ENCODE assay signal across 12 cellular contexts in genomic region chr21:18529253-18529652, GRCh38.
A peak's percentile ranks its signal among the peaks of the same experiment; 100 is the strongest.
DNase-seq lines count a peak whose midpoint lies in the region; ATAC-seq and TF ChIP-seq lines count a peak whose summit lies in the region.
"Had no signal": no experiment of that assay in that cellular context is flagged by ENCODE, and none has a peak within 500 bp of the region (broad histone marks: within the 10 kb centered on the region; RNA-seq: fewer than 3 reads in every experiment).

No MANE protein-coding gene starts in this region.

- CTCF ChIA-PET in T-cell (lab: Charles Lee): no interaction called here

- no peaks in the 10 kb centered on the region for H3K27me3 Mint-ChIP-seq in mesothelial cell of epicardium (ENCODE audit: low read depth)
- H3K27me3 Mint-ChIP-seq in T-cell: no peaks in the 10 kb centered on the region
- H3K27me3 Mint-ChIP-seq: dendritic cell treated with granulocyte-macrophage colony-stimulating factor and Interleukin-4, amounts not matched to agents 40 ng/mL and 50 ng/mL, for 4 days had no signal

- no peak overlapping the region for H3K4me3 Mint-ChIP-seq in mesothelial cell of epicardium
- H3K4me3 Mint-ChIP-seq in T-cell: no peak overlapping the region
- H3K4me3 Mint-ChIP-seq: dendritic cell treated with granulocyte-macrophage colony-stimulating factor and Interleukin-4, amounts not matched to agents 40 ng/mL and 50 ng/mL, for 4 days had no signal

- DNase-seq in H4 (ENCODE audit: low spot score): peak; percentile 65
- DNase-seq in NCI-H446 (lab: John Stamatoyannopoulos, UW): peak; percentile 95 to 97
- peak; percentile 6 to 49 for DNase-seq in cardiac fibroblast (ENCODE audit: low read depth in 2 of 2)
- peak; percentile 71 for DNase-seq in non-pigmented ciliary epithelial cell (ENCODE audit: low read depth)
- DNase-seq in left ventricle myocardium superior: no peak
- DNase-seq in mesothelial cell of epicardium (ENCODE audit: low spot score in 2 of 2, unreplicated experiment in 2 of 2): no peak
- no peak for DNase-seq in T-cell
- DNase-seq in SIG-M5 (lab: John Stamatoyannopoulos, UW): no peak
- DNase-seq: NCI-H1694 treated with DMSO at 0.1 percent for 48 hours, uterus had no signal

- POLR2A ChIA-PET in T-cell (lab: Charles Lee): no interaction called here

- no peak for TF ChIP-seq CTCF in cardiac fibroblast (IDR thresholded peaks at IDR 0.05; ENCODE audit: low read depth, low read length)
- no peak for TF ChIP-seq CTCF in mesothelial cell of epicardium (IDR thresholded peaks at IDR 0.05; ENCODE audit: unreplicated experiment)

- H3K27ac Mint-ChIP-seq in mesothelial cell of epicardium: no peak overlapping the region
- H3K27ac Mint-ChIP-seq in T-cell: no peak overlapping the region
- H3K27ac Mint-ChIP-seq: dendritic cell treated with granulocyte-macrophage colony-stimulating factor and Interleukin-4, amounts not matched to agents 40 ng/mL and 50 ng/mL, for 4 days had no signal

- no peak overlapping the region for H3K4me3 ChIP-seq in cardiac fibroblast (replicated peaks in 1 of 2; ENCODE audit: low read depth in 2 of 2, low read length in 2 of 2)
- H3K4me3 ChIP-seq: skin epidermis, uterus had no signal

- H3K36me3 Mint-ChIP-seq in mesothelial cell of epicardium: no peaks in the 10 kb centered on the region
- no peaks in the 10 kb centered on the region for H3K36me3 Mint-ChIP-seq in T-cell

- H3K9me3 Mint-ChIP-seq in mesothelial cell of epicardium (no peaks in the 10 kb centered on the region), T-cell (no peaks in the 10 kb centered on the region)
- H3K9me3 Mint-ChIP-seq: dendritic cell treated with granulocyte-macrophage colony-stimulating factor and Interleukin-4, amounts not matched to agents 40 ng/mL and 50 ng/mL, for 4 days had no signal

- ATAC-seq in left ventricle myocardium superior (no peak), T-cell (replicated peaks in 1 of 4) (no peak)

- H3K4me1 Mint-ChIP-seq in mesothelial cell of epicardium: peaks cover 6% of the 10 kb centered on the region
- no peaks in the 10 kb centered on the region for H3K4me1 Mint-ChIP-seq in T-cell

- intact Hi-C loops in left ventricle myocardium superior (cut with micrococcal nuclease): no loop called here

Comparison
In these comparisons a context has a peak if more than half of its experiments do, and no peak if none do; other contexts are left out.
1. DNase-seq: peak in H4 (single experiment), NCI-H446 (2 of 2), cardiac fibroblast (2 of 2) and non-pigmented ciliary epithelial cell (single experiment); none in left ventricle myocardium superior (single experiment), mesothelial cell of epicardium (0 of 2), T-cell (0 of 34) and SIG-M5 (single experiment).